In genomic region chr9:109880276-109881169, GRCh38 we compare ENCODE assay signal across 8 cellular contexts.
DNase-seq lines count a peak whose midpoint lies in the region; ATAC-seq, FAIRE-seq and TF ChIP-seq lines count a peak whose summit lies in the region.

No MANE protein-coding gene starts in this region.

- no peak overlapping the region for H3K4me2 ChIP-seq in KMS-11

- FAIRE-seq in urothelium cell line (lab: Jason Lieb, UNC), result no peak

- peak; percentile 65 for ATAC-seq in GM21381 (IDR thresholded peaks at IDR 0.05; ENCODE audit: unreplicated experiment)
- no peak for ATAC-seq in HG03457 (IDR thresholded peaks at IDR 0.05; ENCODE audit: unreplicated experiment)

- TF ChIP-seq CTCF in KMS-11 (conservative IDR thresholded peaks at IDR 0.05; ENCODE audit: low read depth, low read length), result peak; percentile 71

- H3K4me3 ChIP-seq in KMS-11 (IDR thresholded peaks at IDR 0.05; ENCODE audit: insufficient read depth, low read depth, low read length), result no peak overlapping the region
- no peak overlapping the region for H3K4me3 ChIP-seq in iPS DF 6.9 (ENCODE audit: low read length)

- no peaks in the 10 kb centered on the region for H3K9me3 ChIP-seq in iPS DF 6.9 (ENCODE audit: control insufficient read depth, insufficient read depth, low read length)

- H3K36me3 ChIP-seq in KMS-11 (ENCODE audit: insufficient read depth) (no peaks in the 10 kb centered on the region), iPS DF 6.9 (ENCODE audit: control insufficient read depth, insufficient read depth, low read length) (no peaks in the 10 kb centered on the region)

- H3K4me1 ChIP-seq in KMS-11 (ENCODE audit: low read depth, poor library complexity, severe bottlenecking) (no peaks in the 10 kb centered on the region), iPS DF 6.9 (ENCODE audit: control insufficient read depth, insufficient read depth, low read length) (no peaks in the 10 kb centered on the region)

- no peak overlapping the region for H2AFZ ChIP-seq in KMS-11 (ENCODE audit: low read depth)

- H3K79me2 ChIP-seq in KMS-11 (ENCODE audit: insufficient read depth, low read depth), result no peaks in the 10 kb centered on the region

- DNase-seq in EH (ENCODE audit: low read depth), result peak; percentile 52
- DNase-seq in activated T-cell treated with anti-CD3 and anti-CD28 coated beads for 4 hours, result peak; percentile 3
- DNase-seq in iPS DF 6.9 (ENCODE audit: low read depth, low spot score), result peak; percentile 33
- DNase-seq in urothelium cell line (ENCODE audit: low spot score), result peak; percentile 49
- DNase-seq in superior temporal gyrus (ENCODE audit: extremely low spot score), result no peak

- H3K9ac ChIP-seq in KMS-11, result no peak overlapping the region

- H3K27ac ChIP-seq in KMS-11, result no peak overlapping the region
- H3K27ac ChIP-seq in iPS DF 6.9 (ENCODE audit: low read length), result no peak overlapping the region

- H4K20me1 ChIP-seq in KMS-11 (ENCODE audit: insufficient read depth), result no peaks in the 10 kb centered on the region

- no CpG with 5 or more reads among the region's 10 CpGs for WGBS in iPS DF 6.9 (ENCODE audit: insufficient coverage, insufficient read length)

- H3K27me3 ChIP-seq in KMS-11 (ENCODE audit: insufficient read depth, low read depth), result no peaks in the 10 kb centered on the region
- H3K27me3 ChIP-seq in iPS DF 6.9 (ENCODE audit: control insufficient read depth, insufficient read depth, low read length), result no peaks in the 10 kb centered on the region
